1 cellular context compared by ENCODE assay signal in genomic region chr9:133609311-133610098, GRCh38.
TF ChIP-seq lines count a peak whose summit lies in the region.

FAM163B (minus strand) TSS chr9:133609389; CDS start chr9:133580223, 29,166 bp downstream.

TF ChIP-seq in HepG2, 621 proteins besides CTCF, POLR2A, EP300 and RAD21 (continued from another document and continues in another):
- TF ChIP-seq FOXK2 (IDR thresholded peaks at IDR 0.05) (no peak), ZNF607 (CRISPR knock-in tag; IDR thresholded peaks at IDR 0.05; ENCODE audit: borderline replicate concordance) (no peak), ZFYVE20 (CRISPR knock-in tag; IDR thresholded peaks at IDR 0.05; ENCODE audit: borderline replicate concordance, low read depth) (0 out of 2 replicates have a peak, but pooled peaks have one; percentile 65), PPARG (CRISPR knock-in tag; conservative IDR thresholded peaks at IDR 0.05) (no peak), IRX3 (CRISPR knock-in tag; IDR thresholded peaks at IDR 0.05; ENCODE audit: borderline replicate concordance, low read depth) (peak; percentile 48; the same call in 1 of the 2 replicates), MLXIP (CRISPR knock-in tag; IDR thresholded peaks at IDR 0.05; ENCODE audit: borderline replicate concordance) (no peak), ZBTB8A (CRISPR knock-in tag; IDR thresholded peaks at IDR 0.05; ENCODE audit: borderline replicate concordance, low read depth) (no peak), ZNF839 (CRISPR knock-in tag; IDR thresholded peaks at IDR 0.05; ENCODE audit: borderline replicate concordance) (no peak), CBFB (CRISPR knock-in tag; IDR thresholded peaks at IDR 0.05) (no peak), TCF7 (IDR thresholded peaks at IDR 0.05; ENCODE audit: low read depth) (no peak), MEIS2 (CRISPR knock-in tag; IDR thresholded peaks at IDR 0.05) (peak; percentile 90), FOXM1 (CRISPR knock-in tag; IDR thresholded peaks at IDR 0.05) (no peak), ZNF850 (CRISPR knock-in tag; conservative IDR thresholded peaks at IDR 0.05) (no peak), KAT8 (CRISPR knock-in tag; IDR thresholded peaks at IDR 0.05) (no peak), KLF6 (CRISPR knock-in tag; IDR thresholded peaks at IDR 0.05) (peak; percentile 69; the same call in 1 of the 2 replicates), ZNF331 (CRISPR knock-in tag; IDR thresholded peaks at IDR 0.05) (peak; percentile 67), NFE2L2 (IDR thresholded peaks at IDR 0.05; ENCODE audit: low read length) (no peak), CHD4 (IDR thresholded peaks at IDR 0.05; ENCODE audit: borderline replicate concordance, low read length) (no peak), RCOR2 (CRISPR knock-in tag; IDR thresholded peaks at IDR 0.05) (no peak), KLF9 (CRISPR knock-in tag; IDR thresholded peaks at IDR 0.05; ENCODE audit: low read depth) (no peak), ZNF17 (CRISPR knock-in tag; IDR thresholded peaks at IDR 0.05) (no peak), PATZ1 (CRISPR knock-in tag; IDR thresholded peaks at IDR 0.05) (peak; percentile 42), SOX6 (IDR thresholded peaks at IDR 0.05) (no peak), SOX6 (CRISPR knock-in tag; IDR thresholded peaks at IDR 0.05) (no peak), MAFG (CRISPR knock-in tag; IDR thresholded peaks at IDR 0.05) (no peak), ZNF414 (CRISPR knock-in tag; IDR thresholded peaks at IDR 0.05) (no peak), NFYB (CRISPR knock-in tag; IDR thresholded peaks at IDR 0.05) (no peak), DMTF1 (CRISPR knock-in tag; IDR thresholded peaks at IDR 0.05) (no peak), JUNB (CRISPR knock-in tag; IDR thresholded peaks at IDR 0.05; ENCODE audit: borderline replicate concordance) (no peak), MTF1 (CRISPR knock-in tag; IDR thresholded peaks at IDR 0.05) (no peak), FOXO4 (CRISPR knock-in tag; conservative IDR thresholded peaks at IDR 0.05) (no peak), SOX5 (CRISPR knock-in tag; IDR thresholded peaks at IDR 0.05; ENCODE audit: borderline replicate concordance) (no peak), MZF1 (CRISPR knock-in tag; IDR thresholded peaks at IDR 0.05; ENCODE audit: borderline replicate concordance) (no peak), TARDBP (CRISPR knock-in tag; IDR thresholded peaks at IDR 0.05) (no peak), ZSCAN29 (CRISPR knock-in tag; conservative IDR thresholded peaks at IDR 0.05) (no peak)
- TF ChIP-seq, protein P1, sequence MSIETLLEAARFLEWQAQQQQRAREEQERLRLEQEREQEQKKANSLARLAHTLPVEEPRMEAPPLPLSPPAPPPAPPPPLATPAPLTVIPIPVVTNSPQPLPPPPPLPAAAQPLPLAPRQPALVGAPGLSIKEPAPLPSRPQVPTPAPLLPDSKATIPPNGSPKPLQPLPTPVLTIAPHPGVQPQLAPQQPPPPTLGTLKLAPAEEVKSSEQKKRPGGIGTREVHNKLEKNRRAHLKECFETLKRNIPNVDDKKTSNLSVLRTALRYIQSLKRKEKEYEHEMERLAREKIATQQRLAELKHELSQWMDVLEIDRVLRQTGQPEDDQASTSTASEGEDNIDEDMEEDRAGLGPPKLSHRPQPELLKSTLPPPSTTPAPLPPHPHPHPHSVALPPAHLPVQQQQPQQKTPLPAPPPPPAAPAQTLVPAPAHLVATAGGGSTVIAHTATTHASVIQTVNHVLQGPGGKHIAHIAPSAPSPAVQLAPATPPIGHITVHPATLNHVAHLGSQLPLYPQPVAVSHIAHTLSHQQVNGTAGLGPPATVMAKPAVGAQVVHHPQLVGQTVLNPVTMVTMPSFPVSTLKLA (IDR thresholded peaks at IDR 0.05) = no peak
- TF ChIP-seq, protein P2, sequence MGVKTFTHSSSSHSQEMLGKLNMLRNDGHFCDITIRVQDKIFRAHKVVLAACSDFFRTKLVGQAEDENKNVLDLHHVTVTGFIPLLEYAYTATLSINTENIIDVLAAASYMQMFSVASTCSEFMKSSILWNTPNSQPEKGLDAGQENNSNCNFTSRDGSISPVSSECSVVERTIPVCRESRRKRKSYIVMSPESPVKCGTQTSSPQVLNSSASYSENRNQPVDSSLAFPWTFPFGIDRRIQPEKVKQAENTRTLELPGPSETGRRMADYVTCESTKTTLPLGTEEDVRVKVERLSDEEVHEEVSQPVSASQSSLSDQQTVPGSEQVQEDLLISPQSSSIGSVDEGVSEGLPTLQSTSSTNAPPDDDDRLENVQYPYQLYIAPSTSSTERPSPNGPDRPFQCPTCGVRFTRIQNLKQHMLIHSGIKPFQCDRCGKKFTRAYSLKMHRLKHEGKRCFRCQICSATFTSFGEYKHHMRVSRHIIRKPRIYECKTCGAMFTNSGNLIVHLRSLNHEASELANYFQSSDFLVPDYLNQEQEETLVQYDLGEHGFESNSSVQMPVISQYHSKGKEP (CRISPR knock-in tag; IDR thresholded peaks at IDR 0.05) = 0 out of 2 replicates have a peak, but pooled peaks have one; percentile 63
- TF ChIP-seq, protein P3, sequence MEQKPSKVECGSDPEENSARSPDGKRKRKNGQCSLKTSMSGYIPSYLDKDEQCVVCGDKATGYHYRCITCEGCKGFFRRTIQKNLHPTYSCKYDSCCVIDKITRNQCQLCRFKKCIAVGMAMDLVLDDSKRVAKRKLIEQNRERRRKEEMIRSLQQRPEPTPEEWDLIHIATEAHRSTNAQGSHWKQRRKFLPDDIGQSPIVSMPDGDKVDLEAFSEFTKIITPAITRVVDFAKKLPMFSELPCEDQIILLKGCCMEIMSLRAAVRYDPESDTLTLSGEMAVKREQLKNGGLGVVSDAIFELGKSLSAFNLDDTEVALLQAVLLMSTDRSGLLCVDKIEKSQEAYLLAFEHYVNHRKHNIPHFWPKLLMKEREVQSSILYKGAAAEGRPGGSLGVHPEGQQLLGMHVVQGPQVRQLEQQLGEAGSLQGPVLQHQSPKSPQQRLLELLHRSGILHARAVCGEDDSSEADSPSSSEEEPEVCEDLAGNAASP (CRISPR knock-in tag; IDR thresholded peaks at IDR 0.05; ENCODE audit: borderline replicate concordance) = peak; percentile 50; the same call in 1 of the 2 replicates
- TF ChIP-seq, protein P4, sequence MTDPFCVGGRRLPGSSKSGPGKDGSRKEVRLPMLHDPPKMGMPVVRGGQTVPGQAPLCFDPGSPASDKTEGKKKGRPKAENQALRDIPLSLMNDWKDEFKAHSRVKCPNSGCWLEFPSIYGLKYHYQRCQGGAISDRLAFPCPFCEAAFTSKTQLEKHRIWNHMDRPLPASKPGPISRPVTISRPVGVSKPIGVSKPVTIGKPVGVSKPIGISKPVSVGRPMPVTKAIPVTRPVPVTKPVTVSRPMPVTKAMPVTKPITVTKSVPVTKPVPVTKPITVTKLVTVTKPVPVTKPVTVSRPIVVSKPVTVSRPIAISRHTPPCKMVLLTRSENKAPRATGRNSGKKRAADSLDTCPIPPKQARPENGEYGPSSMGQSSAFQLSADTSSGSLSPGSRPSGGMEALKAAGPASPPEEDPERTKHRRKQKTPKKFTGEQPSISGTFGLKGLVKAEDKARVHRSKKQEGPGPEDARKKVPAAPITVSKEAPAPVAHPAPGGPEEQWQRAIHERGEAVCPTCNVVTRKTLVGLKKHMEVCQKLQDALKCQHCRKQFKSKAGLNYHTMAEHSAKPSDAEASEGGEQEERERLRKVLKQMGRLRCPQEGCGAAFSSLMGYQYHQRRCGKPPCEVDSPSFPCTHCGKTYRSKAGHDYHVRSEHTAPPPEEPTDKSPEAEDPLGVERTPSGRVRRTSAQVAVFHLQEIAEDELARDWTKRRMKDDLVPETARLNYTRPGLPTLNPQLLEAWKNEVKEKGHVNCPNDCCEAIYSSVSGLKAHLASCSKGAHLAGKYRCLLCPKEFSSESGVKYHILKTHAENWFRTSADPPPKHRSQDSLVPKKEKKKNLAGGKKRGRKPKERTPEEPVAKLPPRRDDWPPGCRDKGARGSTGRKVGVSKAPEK (CRISPR knock-in tag; IDR thresholded peaks at IDR 0.05; ENCODE audit: borderline replicate concordance) = no peak
